8 cellular contexts compared by ENCODE assay signal in genomic region chr10:125159932-125160855, GRCh38. TPM values are rescaled to one million over a fixed set of nuclear protein-coding genes. Genes with fewer than 3 reads are reported as not detected.
A peak's percentile ranks its signal among the peaks of the same experiment; 100 is the strongest.
DNase-seq lines count a peak whose midpoint lies in the region; ATAC-seq and TF ChIP-seq lines count a peak whose summit lies in the region.

Gene CTBP2, minus strand, starts transcription at chr10:125160563.

- no peak for TF ChIP-seq CTCF in DOHH2 (IDR thresholded peaks at IDR 0.05; ENCODE audit: low read depth, low read length, poor library complexity, severe bottlenecking)
- no peak for TF ChIP-seq CTCF in neural cell (IDR thresholded peaks at IDR 0.05; ENCODE audit: poor library complexity, severe bottlenecking)

- H4K20me1 ChIP-seq in DOHH2 (ENCODE audit: control insufficient read depth, insufficient read depth, low read depth, low read length), result peaks cover 5% of the 10 kb centered on the region; the same call in 1 of the 2 replicates
- no peaks in the 10 kb centered on the region for H4K20me1 ChIP-seq in neural cell (ENCODE audit: insufficient read depth)

- H3K36me3 Mint-ChIP-seq in activated T-helper 1 cell treated with anti-CD3 and anti-CD28 coated beads, Interleukin-12 subunit alpha, Interleukin-12 subunit beta, Interleukin-2, Interleukin-4 antibody, amounts not matched to agents 30 ng/mL and 10 ng/mL and 1 ng/mL, durations not matched to agents 14 hours and 24 hours and 36 hours (ENCODE audit: low read depth), result peaks cover 3% of the 10 kb centered on the region

- H3K79me2 ChIP-seq in DOHH2 (ENCODE audit: control insufficient read depth, low read length), result peaks cover 32% of the 10 kb centered on the region
- peaks cover 35% of the 10 kb centered on the region for H3K79me2 ChIP-seq in neural cell (replicated peaks; ENCODE audit: insufficient read depth, low read length)

- H3K4me3 ChIP-seq in DOHH2 (ENCODE audit: low read length), result peak within 1 kb of the TSS; percentile 76
- H3K4me3 ChIP-seq in neural cell (ENCODE audit: low read length), result peak within 1 kb of the TSS; percentile 76

- no peak for TF ChIP-seq EP300 in neural cell (conservative IDR thresholded peaks at IDR 0.05; ENCODE audit: poor library complexity, severe bottlenecking)

- DNase-seq in LHCN-M2 (ENCODE audit: low read depth) (peak; percentile 39), glomerular endothelial cell (ENCODE audit: extremely low read depth, low read depth, low spot score) (no peak), putamen (ENCODE audit: low spot score) (no peak)
- DNase-seq in activated T-helper 1 cell treated with anti-CD3 and anti-CD28 coated beads, Interleukin-12 subunit alpha, Interleukin-12 subunit beta, Interleukin-2, Interleukin-4 antibody, amounts not matched to agents 30 ng/mL and 10 ng/mL and 1 ng/mL, durations not matched to agents 14 hours and 24 hours and 36 hours (ENCODE audit: low spot score), result no peak
- DNase-seq in stimulated activated CD4-positive, alpha-beta T cell treated with anti-CD3 and anti-CD28 coated beads, Interleukin-4, amount 100 ng/mL, for 1 hour, result no peak

- H3K27me3 ChIP-seq in DOHH2 (ENCODE audit: control insufficient read depth, low read length) (peaks cover 19% of the 10 kb centered on the region), neural cell (ENCODE audit: insufficient read depth, low read depth, low read length) (peaks cover 19% of the 10 kb centered on the region)

- H3K27me3 Mint-ChIP-seq in activated T-helper 1 cell treated with anti-CD3 and anti-CD28 coated beads, Interleukin-12 subunit alpha, Interleukin-12 subunit beta, Interleukin-2, Interleukin-4 antibody, amounts not matched to agents 30 ng/mL and 10 ng/mL and 1 ng/mL, durations not matched to agents 14 hours and 24 hours and 36 hours (ENCODE audit: insufficient read depth), result peaks cover 52% of the 10 kb centered on the region

- H3K4me1 Mint-ChIP-seq in activated T-helper 1 cell treated with anti-CD3 and anti-CD28 coated beads, Interleukin-12 subunit alpha, Interleukin-12 subunit beta, Interleukin-2, Interleukin-4 antibody, amounts not matched to agents 30 ng/mL and 10 ng/mL and 1 ng/mL, durations not matched to agents 14 hours and 24 hours and 36 hours (ENCODE audit: low read depth), result peaks cover 5% of the 10 kb centered on the region

- intact Hi-C loops in activated T-helper 1 cell treated with anti-CD3 and anti-CD28 coated beads, Interleukin-12 subunit alpha, Interleukin-12 subunit beta, Interleukin-2, Interleukin-4 antibody, amounts not matched to agents 30 ng/mL and 10 ng/mL and 1 ng/mL, durations not matched to agents 14 hours and 24 hours and 36 hours (cut with micrococcal nuclease), result no loop called here

- H3K36me3 ChIP-seq in DOHH2 (ENCODE audit: control insufficient read depth, low read length) (no peaks in the 10 kb centered on the region), neural cell (ENCODE audit: insufficient read depth, low read length) (no peaks in the 10 kb centered on the region)

- H3K27ac ChIP-seq in DOHH2 (ENCODE audit: low read depth, low read length) (peak within 1 kb of the TSS; percentile 49), neural cell (ENCODE audit: low read length) (no peak within 1 kb of the TSS)

- peaks cover 20% of the 10 kb centered on the region for H3K4me1 ChIP-seq in DOHH2 (ENCODE audit: control insufficient read depth, low read length)

- H3K4me2 ChIP-seq in DOHH2 (ENCODE audit: low read length), result peak within 1 kb of the TSS; percentile 75
- peak within 1 kb of the TSS; percentile 35 for H3K4me2 ChIP-seq in neural cell (ENCODE audit: low read length)

- peak; percentile 38 for TF ChIP-seq RAD21 in neural cell (conservative IDR thresholded peaks at IDR 0.05)

- peak within 1 kb of the TSS; percentile 73 for H3K9ac ChIP-seq in neural cell (ENCODE audit: low read length)

- H3K27ac Mint-ChIP-seq in activated T-helper 1 cell treated with anti-CD3 and anti-CD28 coated beads, Interleukin-12 subunit alpha, Interleukin-12 subunit beta, Interleukin-2, Interleukin-4 antibody, amounts not matched to agents 30 ng/mL and 10 ng/mL and 1 ng/mL, durations not matched to agents 14 hours and 24 hours and 36 hours, result no peak within 1 kb of the TSS

- H3F3A ChIP-seq in DOHH2 (ENCODE audit: control insufficient read depth, insufficient read depth) (peaks cover 12% of the 10 kb centered on the region), neural cell (ENCODE audit: insufficient read depth, low read length, poor library complexity, severe bottlenecking) (no peaks in the 10 kb centered on the region)

- H3K4me3 Mint-ChIP-seq in activated T-helper 1 cell treated with anti-CD3 and anti-CD28 coated beads, Interleukin-12 subunit alpha, Interleukin-12 subunit beta, Interleukin-2, Interleukin-4 antibody, amounts not matched to agents 30 ng/mL and 10 ng/mL and 1 ng/mL, durations not matched to agents 14 hours and 24 hours and 36 hours, result peak within 1 kb of the TSS; percentile 15

- no peak within 1 kb of the TSS for H2AFZ ChIP-seq in neural cell (ENCODE audit: low read depth, low read length)

- no peak for ATAC-seq in GM18870 (IDR thresholded peaks at IDR 0.05; ENCODE audit: unreplicated experiment)

- no peaks in the 10 kb centered on the region for H3K9me3 Mint-ChIP-seq in activated T-helper 1 cell treated with anti-CD3 and anti-CD28 coated beads, Interleukin-12 subunit alpha, Interleukin-12 subunit beta, Interleukin-2, Interleukin-4 antibody, amounts not matched to agents 30 ng/mL and 10 ng/mL and 1 ng/mL, durations not matched to agents 14 hours and 24 hours and 36 hours

- H3K9me2 ChIP-seq in DOHH2 (replicated peaks; ENCODE audit: control insufficient read depth, low read length) (no peaks in the 10 kb centered on the region), neural cell (ENCODE audit: insufficient read depth, low read length) (no peaks in the 10 kb centered on the region)

- H3K9me3 ChIP-seq in DOHH2 (ENCODE audit: control insufficient read depth, insufficient read depth, low read length) (no peaks in the 10 kb centered on the region), neural cell (ENCODE audit: low read length) (no peaks in the 10 kb centered on the region)

TF ChIP-seq in neural cell, 6 proteins besides CTCF, POLR2A, EP300 and RAD21:
- TF ChIP-seq EZH2 (IDR thresholded peaks at IDR 0.05; ENCODE audit: borderline replicate concordance, insufficient read depth, low read length, poor library complexity, severe bottlenecking), result no peak
- TF ChIP-seq MXI1 (conservative IDR thresholded peaks at IDR 0.05; ENCODE audit: poor library complexity, severe bottlenecking), result peak; percentile 36
- no peak for TF ChIP-seq REST (IDR thresholded peaks at IDR 0.05; ENCODE audit: borderline replicate concordance)
- TF ChIP-seq SMC3 (conservative IDR thresholded peaks at IDR 0.05; ENCODE audit: poor library complexity), result peak; percentile 29
- TF ChIP-seq POLR2AphosphoS5 (IDR thresholded peaks at IDR 0.05), result no peak

RNA-seq across cellular contexts. Expression of gene CTBP2, which starts in this region (rescaled TPM):
- total RNA-seq in LHCN-M2 (2014; rRNA removed) (51.1 and 51.9 TPM in 2 replicates), glomerular endothelial cell (69.3 and 83.2 TPM in 2 replicates)
- 34.7 TPM for polyA plus RNA-seq in LHCN-M2 (2012)
- 0.13 and 0.39 TPM in 2 replicates for total RNA-seq in activated T-helper 1 cell treated with anti-CD3 and anti-CD28 coated beads, Interleukin-12 subunit alpha, Interleukin-12 subunit beta, Interleukin-2, Interleukin-4 antibody, amounts not matched to agents 30 ng/mL and 10 ng/mL and 1 ng/mL, durations not matched to agents 14 hours and 24 hours and 36 hours
- polyA plus RNA-seq in neural cell, result 59.5 and 67.6 TPM in 2 replicates
- 48.2 and 59.2 TPM in 2 replicates for polyA minus RNA-seq in neural cell

Comparison
In these comparisons a context has a peak if more than half of its experiments do, and no peak if none do; other contexts are left out.
1. RNA of gene CTBP2 (total RNA-seq): 69.3 to 83.2 TPM in glomerular endothelial cell and 51.1 to 51.9 TPM in LHCN-M2; 0.13 to 0.39 TPM in activated T-helper 1 cell treated with anti-CD3 and anti-CD28 coated beads, Interleukin-12 subunit alpha, Interleukin-12 subunit beta, Interleukin-2, Interleukin-4 antibody, amounts not matched to agents 30 ng/mL and 10 ng/mL and 1 ng/mL, durations not matched to agents 14 hours and 24 hours and 36 hours; every median in the first group is over 10 times any median in the second.